In genomic region chr9:109926321-109926959, GRCh38 we compare ENCODE assay signal across 17 cellular contexts.
DNase-seq lines count a peak whose midpoint lies in the region; ATAC-seq, FAIRE-seq and TF ChIP-seq lines count a peak whose summit lies in the region.
"Had no signal": no experiment of that assay in that cellular context is flagged by ENCODE, and none has a peak within 500 bp of the region (broad histone marks: within the 10 kb centered on the region; RNA-seq: fewer than 3 reads in every experiment).

No MANE protein-coding gene starts in this region.

- peak; percentile 31 for ATAC-seq in Right ventricle myocardium superior (ENCODE audit: poor library complexity)
- ATAC-seq in T-helper 17 cell: no peak
- ATAC-seq: gastrocnemius medialis had no signal

- peaks cover 0 to 6% of the 10 kb centered on the region in 2 donors for H3K4me1 ChIP-seq in right atrium auricular region

- intact Hi-C loops in Right ventricle myocardium superior (cut with DNase I): no loop called here

- peaks cover 3% of the 10 kb centered on the region for H3K4me1 Mint-ChIP-seq in T-helper 17 cell
- H3K4me1 Mint-ChIP-seq: activated naive CD8-positive, alpha-beta T cell treated with anti-CD3 and anti-CD28 coated beads for 36 hours had no signal

- H3K9me3 ChIP-seq in right atrium auricular region (no peaks in the 10 kb centered on the region), T-helper 17 cell (ENCODE audit: control insufficient read depth, low read length, poor library complexity, severe bottlenecking) (no peaks in the 10 kb centered on the region)
- H3K9me3 ChIP-seq: gastrocnemius medialis, ovary had no signal

- DNase-seq in Right ventricle myocardium superior (no peak), right atrium auricular region (ENCODE audit: low spot score) (no peak), MV-4-11 (lab: John Stamatoyannopoulos, UW) (peak; percentile 67), ecto neural progenitor cell (ENCODE audit: low spot score) (peak; percentile 16), RCC 7860 (ENCODE audit: low spot score) (no peak), T-helper 17 cell (no peak), A172 (ENCODE audit: low spot score) (no peak)
- DNase-seq in activated CD4-positive, CD25-positive, alpha-beta regulatory T cell treated with anti-CD3 and anti-CD28 coated beads, Interleukin-2, amount 50 U/mL, for 72 hours: no peak
- DNase-seq: ACHN; activated naive CD8-positive, alpha-beta T cell treated with anti-CD3 and anti-CD28 coated beads for 36 hours; central memory CD4-positive, alpha-beta T cell; NCI-H2029 treated with DMSO at 0.1 percent for 48 hours; ovary; SIG-M5; WERI-Rb-1 had no signal

- H3K27ac Mint-ChIP-seq in T-helper 17 cell: no peak overlapping the region
- H3K27ac Mint-ChIP-seq: activated naive CD8-positive, alpha-beta T cell treated with anti-CD3 and anti-CD28 coated beads for 36 hours had no signal

- no peak overlapping the region for H3K4me3 Mint-ChIP-seq in T-helper 17 cell
- H3K4me3 Mint-ChIP-seq: activated naive CD8-positive, alpha-beta T cell treated with anti-CD3 and anti-CD28 coated beads for 36 hours had no signal

- H3K36me3 Mint-ChIP-seq in T-helper 17 cell (ENCODE audit: low read depth): peaks cover 2% of the 10 kb centered on the region
- H3K36me3 Mint-ChIP-seq: activated naive CD8-positive, alpha-beta T cell treated with anti-CD3 and anti-CD28 coated beads for 36 hours had no signal

- no peak for TF ChIP-seq CTCF in right atrium auricular region (IDR thresholded peaks at IDR 0.05)

- peaks cover 46% of the 10 kb centered on the region for H3K36me3 ChIP-seq in right atrium auricular region
- H3K36me3 ChIP-seq: gastrocnemius medialis, ovary, WERI-Rb-1 had no signal

- no peak overlapping the region for H3K27ac ChIP-seq in right atrium auricular region
- H3K27ac ChIP-seq: gastrocnemius medialis, ovary, WERI-Rb-1 had no signal

- FAIRE-seq in RCC 7860 (lab: Jason Lieb, UNC): no peak
- FAIRE-seq: endometrium had no signal

- no peak overlapping the region for H3K4me3 ChIP-seq in right atrium auricular region
- H3K4me3 ChIP-seq: gastrocnemius medialis, ovary had no signal

- no peaks in the 10 kb centered on the region for H3K27me3 ChIP-seq in right atrium auricular region
- H3K27me3 ChIP-seq: gastrocnemius medialis, ovary had no signal

- H3K27me3 Mint-ChIP-seq in T-helper 17 cell: peaks cover 4% of the 10 kb centered on the region
- H3K27me3 Mint-ChIP-seq: activated naive CD8-positive, alpha-beta T cell treated with anti-CD3 and anti-CD28 coated beads for 36 hours had no signal

Comparison
In these comparisons a context has a peak if more than half of its experiments do, and no peak if none do; other contexts are left out.
1. DNase-seq: peak in MV-4-11 (single experiment) and ecto neural progenitor cell (single experiment); none in Right ventricle myocardium superior (single experiment), right atrium auricular region (single experiment), activated CD4-positive, CD25-positive, alpha-beta regulatory T cell treated with anti-CD3 and anti-CD28 coated beads, Interleukin-2, amount 50 U/mL, for 72 hours (single experiment), RCC 7860 (single experiment), T-helper 17 cell (0 of 3) and A172 (single experiment).